2 cellular contexts compared by ENCODE assay signal in the genomic region with DNA sequence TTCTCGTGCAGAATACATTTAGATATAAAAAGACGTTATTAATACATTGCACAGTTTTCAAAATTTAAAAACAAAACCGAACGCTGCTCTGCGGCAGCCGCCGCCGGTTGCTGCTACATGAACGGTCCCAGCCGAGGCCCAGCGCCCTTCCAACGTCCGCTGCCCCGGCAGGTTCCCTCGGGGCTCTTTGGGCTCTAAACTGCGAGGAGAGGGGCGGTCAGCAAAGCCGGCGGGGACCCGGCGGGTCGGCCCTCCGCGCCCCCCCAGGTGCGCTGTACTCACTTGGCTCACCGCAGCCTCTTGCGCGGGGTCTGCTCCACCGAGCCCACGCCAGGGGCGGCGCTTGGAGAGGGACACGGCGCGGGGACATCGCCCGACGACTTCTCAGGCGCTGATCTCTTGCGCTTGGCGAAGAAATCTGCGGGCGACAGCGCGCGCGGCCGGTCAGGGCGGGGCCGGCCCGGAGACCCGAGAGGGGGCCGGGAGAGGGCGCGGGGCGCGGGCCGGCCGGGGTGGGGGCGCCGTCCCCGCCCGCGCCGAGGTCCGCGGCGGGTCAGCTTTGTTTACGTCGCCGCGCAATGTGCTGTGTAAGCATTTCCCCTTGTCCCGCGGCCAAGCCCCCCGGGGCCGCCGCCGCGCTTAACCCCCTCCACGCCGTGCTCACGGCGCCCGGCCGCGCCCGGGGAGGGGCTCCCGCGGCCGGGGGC.
TF ChIP-seq lines count a peak whose summit lies in the region.

No MANE protein-coding gene starts in this region.

TF ChIP-seq in SK-N-SH, 30 proteins besides CTCF, POLR2A, EP300 and RAD21 (continued from another document):
- TF ChIP-seq, protein P1, sequence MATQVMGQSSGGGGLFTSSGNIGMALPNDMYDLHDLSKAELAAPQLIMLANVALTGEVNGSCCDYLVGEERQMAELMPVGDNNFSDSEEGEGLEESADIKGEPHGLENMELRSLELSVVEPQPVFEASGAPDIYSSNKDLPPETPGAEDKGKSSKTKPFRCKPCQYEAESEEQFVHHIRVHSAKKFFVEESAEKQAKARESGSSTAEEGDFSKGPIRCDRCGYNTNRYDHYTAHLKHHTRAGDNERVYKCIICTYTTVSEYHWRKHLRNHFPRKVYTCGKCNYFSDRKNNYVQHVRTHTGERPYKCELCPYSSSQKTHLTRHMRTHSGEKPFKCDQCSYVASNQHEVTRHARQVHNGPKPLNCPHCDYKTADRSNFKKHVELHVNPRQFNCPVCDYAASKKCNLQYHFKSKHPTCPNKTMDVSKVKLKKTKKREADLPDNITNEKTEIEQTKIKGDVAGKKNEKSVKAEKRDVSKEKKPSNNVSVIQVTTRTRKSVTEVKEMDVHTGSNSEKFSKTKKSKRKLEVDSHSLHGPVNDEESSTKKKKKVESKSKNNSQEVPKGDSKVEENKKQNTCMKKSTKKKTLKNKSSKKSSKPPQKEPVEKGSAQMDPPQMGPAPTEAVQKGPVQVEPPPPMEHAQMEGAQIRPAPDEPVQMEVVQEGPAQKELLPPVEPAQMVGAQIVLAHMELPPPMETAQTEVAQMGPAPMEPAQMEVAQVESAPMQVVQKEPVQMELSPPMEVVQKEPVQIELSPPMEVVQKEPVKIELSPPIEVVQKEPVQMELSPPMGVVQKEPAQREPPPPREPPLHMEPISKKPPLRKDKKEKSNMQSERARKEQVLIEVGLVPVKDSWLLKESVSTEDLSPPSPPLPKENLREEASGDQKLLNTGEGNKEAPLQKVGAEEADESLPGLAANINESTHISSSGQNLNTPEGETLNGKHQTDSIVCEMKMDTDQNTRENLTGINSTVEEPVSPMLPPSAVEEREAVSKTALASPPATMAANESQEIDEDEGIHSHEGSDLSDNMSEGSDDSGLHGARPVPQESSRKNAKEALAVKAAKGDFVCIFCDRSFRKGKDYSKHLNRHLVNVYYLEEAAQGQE (IDR thresholded peaks at IDR 0.05; ENCODE audit: low read depth, low read length): no peak
- no peak for TF ChIP-seq SMC3 (IDR thresholded peaks at IDR 0.05; ENCODE audit: low read depth, low read length)
- TF ChIP-seq RFX5 (IDR thresholded peaks at IDR 0.05; ENCODE audit: low read length): no peak
- TF ChIP-seq, protein P2, sequence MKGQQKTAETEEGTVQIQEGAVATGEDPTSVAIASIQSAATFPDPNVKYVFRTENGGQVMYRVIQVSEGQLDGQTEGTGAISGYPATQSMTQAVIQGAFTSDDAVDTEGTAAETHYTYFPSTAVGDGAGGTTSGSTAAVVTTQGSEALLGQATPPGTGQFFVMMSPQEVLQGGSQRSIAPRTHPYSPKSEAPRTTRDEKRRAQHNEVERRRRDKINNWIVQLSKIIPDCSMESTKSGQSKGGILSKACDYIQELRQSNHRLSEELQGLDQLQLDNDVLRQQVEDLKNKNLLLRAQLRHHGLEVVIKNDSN (IDR thresholded peaks at IDR 0.05; ENCODE audit: borderline replicate concordance, low read depth): no peak
- no peak for TF ChIP-seq RXRA (IDR thresholded peaks at IDR 0.05; ENCODE audit: borderline replicate concordance, low read depth)
- TF ChIP-seq, protein P3, sequence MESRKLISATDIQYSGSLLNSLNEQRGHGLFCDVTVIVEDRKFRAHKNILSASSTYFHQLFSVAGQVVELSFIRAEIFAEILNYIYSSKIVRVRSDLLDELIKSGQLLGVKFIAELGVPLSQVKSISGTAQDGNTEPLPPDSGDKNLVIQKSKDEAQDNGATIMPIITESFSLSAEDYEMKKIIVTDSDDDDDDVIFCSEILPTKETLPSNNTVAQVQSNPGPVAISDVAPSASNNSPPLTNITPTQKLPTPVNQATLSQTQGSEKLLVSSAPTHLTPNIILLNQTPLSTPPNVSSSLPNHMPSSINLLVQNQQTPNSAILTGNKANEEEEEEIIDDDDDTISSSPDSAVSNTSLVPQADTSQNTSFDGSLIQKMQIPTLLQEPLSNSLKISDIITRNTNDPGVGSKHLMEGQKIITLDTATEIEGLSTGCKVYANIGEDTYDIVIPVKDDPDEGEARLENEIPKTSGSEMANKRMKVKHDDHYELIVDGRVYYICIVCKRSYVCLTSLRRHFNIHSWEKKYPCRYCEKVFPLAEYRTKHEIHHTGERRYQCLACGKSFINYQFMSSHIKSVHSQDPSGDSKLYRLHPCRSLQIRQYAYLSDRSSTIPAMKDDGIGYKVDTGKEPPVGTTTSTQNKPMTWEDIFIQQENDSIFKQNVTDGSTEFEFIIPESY (IDR thresholded peaks at IDR 0.05; ENCODE audit: borderline replicate concordance, low read depth): no peak
- TF ChIP-seq, protein P4, sequence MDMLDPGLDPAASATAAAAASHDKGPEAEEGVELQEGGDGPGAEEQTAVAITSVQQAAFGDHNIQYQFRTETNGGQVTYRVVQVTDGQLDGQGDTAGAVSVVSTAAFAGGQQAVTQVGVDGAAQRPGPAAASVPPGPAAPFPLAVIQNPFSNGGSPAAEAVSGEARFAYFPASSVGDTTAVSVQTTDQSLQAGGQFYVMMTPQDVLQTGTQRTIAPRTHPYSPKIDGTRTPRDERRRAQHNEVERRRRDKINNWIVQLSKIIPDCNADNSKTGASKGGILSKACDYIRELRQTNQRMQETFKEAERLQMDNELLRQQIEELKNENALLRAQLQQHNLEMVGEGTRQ (IDR thresholded peaks at IDR 0.05; ENCODE audit: borderline replicate concordance, low read depth, low read length): no peak
- no peak for TF ChIP-seq RCOR1 (IDR thresholded peaks at IDR 0.05; ENCODE audit: low read length)
- TF ChIP-seq, protein P5, sequence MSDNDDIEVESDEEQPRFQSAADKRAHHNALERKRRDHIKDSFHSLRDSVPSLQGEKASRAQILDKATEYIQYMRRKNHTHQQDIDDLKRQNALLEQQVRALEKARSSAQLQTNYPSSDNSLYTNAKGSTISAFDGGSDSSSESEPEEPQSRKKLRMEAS (IDR thresholded peaks at IDR 0.05; ENCODE audit: low read depth): no peak
- TF ChIP-seq TEAD4 (IDR thresholded peaks at IDR 0.05; ENCODE audit: borderline replicate concordance, insufficient read depth): no peak
- TF ChIP-seq, protein P6, sequence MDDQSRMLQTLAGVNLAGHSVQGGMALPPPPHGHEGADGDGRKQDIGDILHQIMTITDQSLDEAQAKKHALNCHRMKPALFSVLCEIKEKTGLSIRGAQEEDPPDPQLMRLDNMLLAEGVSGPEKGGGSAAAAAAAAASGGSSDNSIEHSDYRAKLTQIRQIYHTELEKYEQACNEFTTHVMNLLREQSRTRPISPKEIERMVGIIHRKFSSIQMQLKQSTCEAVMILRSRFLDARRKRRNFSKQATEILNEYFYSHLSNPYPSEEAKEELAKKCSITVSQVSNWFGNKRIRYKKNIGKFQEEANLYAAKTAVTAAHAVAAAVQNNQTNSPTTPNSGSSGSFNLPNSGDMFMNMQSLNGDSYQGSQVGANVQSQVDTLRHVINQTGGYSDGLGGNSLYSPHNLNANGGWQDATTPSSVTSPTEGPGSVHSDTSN (IDR thresholded peaks at IDR 0.05): no peak
- TF ChIP-seq GATA2 (CRISPR knock-in tag; IDR thresholded peaks at IDR 0.05): no peak
- TF ChIP-seq MEF2A (IDR thresholded peaks at IDR 0.05; ENCODE audit: borderline replicate concordance, low read depth): no peak
- TF ChIP-seq NRF1 (IDR thresholded peaks at IDR 0.05; ENCODE audit: low read depth, low read length): no peak
- no peak for TF ChIP-seq ELF1 (IDR thresholded peaks at IDR 0.05)
- TF ChIP-seq SIN3A (IDR thresholded peaks at IDR 0.05; ENCODE audit: borderline replicate concordance, low read depth, low read length): no peak

TF ChIP-seq in SK-N-SH treated with all-trans-retinoic acid at 6 μM for 48 hours, 23 proteins besides CTCF, POLR2A, EP300 and RAD21 (continued from another document):
- TF ChIP-seq, protein P7, sequence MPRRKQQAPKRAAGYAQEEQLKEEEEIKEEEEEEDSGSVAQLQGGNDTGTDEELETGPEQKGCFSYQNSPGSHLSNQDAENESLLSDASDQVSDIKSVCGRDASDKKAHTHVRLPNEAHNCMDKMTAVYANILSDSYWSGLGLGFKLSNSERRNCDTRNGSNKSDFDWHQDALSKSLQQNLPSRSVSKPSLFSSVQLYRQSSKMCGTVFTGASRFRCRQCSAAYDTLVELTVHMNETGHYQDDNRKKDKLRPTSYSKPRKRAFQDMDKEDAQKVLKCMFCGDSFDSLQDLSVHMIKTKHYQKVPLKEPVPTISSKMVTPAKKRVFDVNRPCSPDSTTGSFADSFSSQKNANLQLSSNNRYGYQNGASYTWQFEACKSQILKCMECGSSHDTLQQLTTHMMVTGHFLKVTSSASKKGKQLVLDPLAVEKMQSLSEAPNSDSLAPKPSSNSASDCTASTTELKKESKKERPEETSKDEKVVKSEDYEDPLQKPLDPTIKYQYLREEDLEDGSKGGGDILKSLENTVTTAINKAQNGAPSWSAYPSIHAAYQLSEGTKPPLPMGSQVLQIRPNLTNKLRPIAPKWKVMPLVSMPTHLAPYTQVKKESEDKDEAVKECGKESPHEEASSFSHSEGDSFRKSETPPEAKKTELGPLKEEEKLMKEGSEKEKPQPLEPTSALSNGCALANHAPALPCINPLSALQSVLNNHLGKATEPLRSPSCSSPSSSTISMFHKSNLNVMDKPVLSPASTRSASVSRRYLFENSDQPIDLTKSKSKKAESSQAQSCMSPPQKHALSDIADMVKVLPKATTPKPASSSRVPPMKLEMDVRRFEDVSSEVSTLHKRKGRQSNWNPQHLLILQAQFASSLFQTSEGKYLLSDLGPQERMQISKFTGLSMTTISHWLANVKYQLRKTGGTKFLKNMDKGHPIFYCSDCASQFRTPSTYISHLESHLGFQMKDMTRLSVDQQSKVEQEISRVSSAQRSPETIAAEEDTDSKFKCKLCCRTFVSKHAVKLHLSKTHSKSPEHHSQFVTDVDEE (CRISPR knock-in tag; IDR thresholded peaks at IDR 0.05): no peak
